In genomic region chr2:44582363-44583008, GRCh38 we compare ENCODE assay signal across 1 cellular context.
TF ChIP-seq lines count a peak whose summit lies in the region.

No MANE protein-coding gene starts in this region.

TF ChIP-seq in SK-N-SH, 30 proteins besides CTCF, POLR2A, EP300 and RAD21 (continued from another document):
- TF ChIP-seq TEAD4 (IDR thresholded peaks at IDR 0.05; ENCODE audit: borderline replicate concordance, insufficient read depth) (no peak), FOXJ3 (CRISPR knock-in tag; IDR thresholded peaks at IDR 0.05) (no peak), CHD2 (IDR thresholded peaks at IDR 0.05; ENCODE audit: low read length, partially characterized antibody) (no peak), POLR2AphosphoS5 (IDR thresholded peaks at IDR 0.05; ENCODE audit: low read depth, low read length) (no peak), GABPA (IDR thresholded peaks at IDR 0.05; ENCODE audit: low read depth) (no peak), SMC3 (IDR thresholded peaks at IDR 0.05; ENCODE audit: low read depth, low read length) (no peak), PBX3 (IDR thresholded peaks at IDR 0.05) (no peak), NRF1 (IDR thresholded peaks at IDR 0.05; ENCODE audit: low read depth, low read length) (no peak), RXRA (IDR thresholded peaks at IDR 0.05; ENCODE audit: borderline replicate concordance, low read depth) (no peak), ZBTB33 (IDR thresholded peaks at IDR 0.05; ENCODE audit: borderline replicate concordance, low read depth) (no peak)
